In genomic region chr2:26235089-26235488, GRCh38 we compare ENCODE assay signal across 14 cellular contexts. TPM values are rescaled to one million over a fixed set of nuclear protein-coding genes. Genes with fewer than 3 reads are reported as not detected.
DNase-seq lines count a peak whose midpoint lies in the region; TF ChIP-seq lines count a peak whose summit lies in the region.
"Had no signal": no experiment of that assay in that cellular context is flagged by ENCODE, and none has a peak within 500 bp of the region (broad histone marks: within the 10 kb centered on the region; RNA-seq: fewer than 3 reads in every experiment).

No MANE protein-coding gene starts in this region.

- no peak overlapping the region for H3K4me3 ChIP-seq in BJ (ENCODE audit: low read depth, low read length)
- no peak overlapping the region for H3K4me3 ChIP-seq in astrocyte of the spinal cord (ENCODE audit: low read depth, low read length)
- H3K4me3 ChIP-seq: sigmoid colon had no signal

- no peak overlapping the region for H3K4me3 Mint-ChIP-seq in nephron
- H3K4me3 Mint-ChIP-seq: activated naive CD8-positive, alpha-beta T cell; CD4-positive, alpha-beta memory T cell; T-helper 1 cell treated with Interleukin-12 subunit alpha and Interleukin-12 subunit beta and Interleukin-4 antibody, amounts not matched to agents 30 μg/mL and 1 μg/mL, for 36 hours had no signal

- H3K27me3 ChIP-seq in BJ (ENCODE audit: control insufficient read depth, insufficient read depth, low read length): no peaks in the 10 kb centered on the region
- H3K27me3 ChIP-seq: sigmoid colon had no signal

- H3K9me3 Mint-ChIP-seq in nephron: no peaks in the 10 kb centered on the region
- H3K9me3 Mint-ChIP-seq: CD4-positive, alpha-beta memory T cell; T-helper 1 cell treated with Interleukin-12 subunit alpha and Interleukin-12 subunit beta and Interleukin-4 antibody, amounts not matched to agents 30 μg/mL and 1 μg/mL, for 36 hours had no signal

- in situ Hi-C loops in astrocyte of the spinal cord (cut with HindIII; ENCODE audit: low sequenced_read_pairs): no loop called here

- H3K36me3 ChIP-seq in BJ (ENCODE audit: control insufficient read depth, insufficient read depth, low read length): peaks cover 14% of the 10 kb centered on the region

- POLR2A ChIA-PET in BJ (lab: Charles Lee): no interaction called here

- CTCF ChIA-PET in BJ (lab: Yijun Ruan, JAX): interaction anchor here (0.9 to 1.1 kb wide), 2 partner anchors 8 to 12 kb away, joined by 4 read pairs; no protein-coding TSS in a partner anchor

- H3K27ac Mint-ChIP-seq in nephron: no peak overlapping the region
- H3K27ac Mint-ChIP-seq: activated naive CD8-positive, alpha-beta T cell; T-helper 1 cell treated with Interleukin-12 subunit alpha and Interleukin-12 subunit beta and Interleukin-4 antibody, amounts not matched to agents 30 μg/mL and 1 μg/mL, for 36 hours had no signal

- intact Hi-C loops in head of caudate nucleus (cut with DNase I): no loop called here

- DNase-seq in BJ (ENCODE audit: low read depth) (no peak), HT-29 (ENCODE audit: low spot score) (peak; percentile 16), astrocyte of the spinal cord (ENCODE audit: low read depth, low spot score) (no peak), SHP77 treated with DMSO at 0.1 percent for 48 hours (lab: John Stamatoyannopoulos, UW) (no peak), head of caudate nucleus (no peak), DMS153 treated with DMSO at 0.1 percent for 48 hours (lab: John Stamatoyannopoulos, UW; ENCODE audit: unreplicated experiment) (no peak)
- DNase-seq in activated CD4-positive, alpha-beta T cell treated with anti-CD3 and anti-CD28 coated beads for 48 hours: no peak
- DNase-seq: effector CD4-positive, alpha-beta T cell; NCI-H1436; sigmoid colon had no signal

- peaks cover 51% of the 10 kb centered on the region for H3K36me3 Mint-ChIP-seq in nephron (ENCODE audit: low read depth)

- no peaks in the 10 kb centered on the region for H3K27me3 Mint-ChIP-seq in nephron (ENCODE audit: low read depth)
- H3K27me3 Mint-ChIP-seq: activated naive CD8-positive, alpha-beta T cell; CD4-positive, alpha-beta memory T cell had no signal

- H3K4me1 Mint-ChIP-seq in nephron: no peaks in the 10 kb centered on the region

- TF ChIP-seq CTCF in BJ (IDR thresholded peaks at IDR 0.05; ENCODE audit: insufficient read depth, low read depth, low read length) (peak; percentile 16; the same call in 1 of the 2 replicates), astrocyte of the spinal cord (IDR thresholded peaks at IDR 0.05; ENCODE audit: low read depth, low read length) (peak; percentile 16), nephron (IDR thresholded peaks at IDR 0.05; ENCODE audit: unreplicated experiment in 3 of 3) (peak in 2 of 3 experiments; percentile 19 to 28)

RNA-seq across cellular contexts. Expression of gene HADHA, which starts 9.3 kb away (rescaled TPM):
- polyA plus RNA-seq in BJ (2011; rRNA removed): 111 and 136 TPM in 2 replicates
- polyA minus RNA-seq in BJ (2011; rRNA and poly(A)+ RNA removed): 86.2 and 101 TPM in 2 replicates
- 56.2 and 58.9 TPM in 2 replicates for total RNA-seq in HT-29 (2014; rRNA removed; shearing (Covaris generic))

RNA-seq across cellular contexts. Expression of gene HADHB, which starts 9.7 kb away (rescaled TPM):
- polyA plus RNA-seq in BJ (2011; rRNA removed): 99.4 and 144 TPM in 2 replicates
- 69.6 and 92.9 TPM in 2 replicates for polyA minus RNA-seq in BJ (2011; rRNA and poly(A)+ RNA removed)
- total RNA-seq in HT-29 (2014; rRNA removed; shearing (Covaris generic)): 25.2 and 26.6 TPM in 2 replicates
